Comparison of ENCODE assay signal across 16 cellular contexts in the genomic region with DNA sequence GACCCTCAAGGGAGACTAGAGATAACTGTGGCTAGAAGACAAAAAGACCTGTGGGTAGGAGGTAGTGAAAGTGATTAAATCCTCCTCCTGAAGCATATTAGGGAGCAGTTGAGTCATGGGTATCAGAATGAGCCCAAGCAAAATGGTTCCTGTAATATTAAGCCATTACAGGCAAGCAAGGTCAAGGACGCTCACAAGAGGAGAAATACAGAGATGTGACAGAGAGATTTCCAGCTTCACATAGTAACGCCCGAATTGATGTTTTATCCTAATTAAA.
A peak's percentile ranks its signal among the peaks of the same experiment; 100 is the strongest.
DNase-seq lines count a peak whose midpoint lies in the region; ATAC-seq and TF ChIP-seq lines count a peak whose summit lies in the region.
"Had no signal": no experiment of that assay in that cellular context is flagged by ENCODE, and none has a peak within 500 bp of the region (broad histone marks: within the 10 kb centered on the region; RNA-seq: fewer than 3 reads in every experiment).

No MANE protein-coding gene starts in this region.

- peaks cover 7% of the 10 kb centered on the region for H3K4me1 ChIP-seq in effector memory CD4-positive, alpha-beta T cell (ENCODE audit: control insufficient read depth, insufficient read depth, low read length, poor library complexity, severe bottlenecking)
- H3K4me1 ChIP-seq: A549, thyroid gland had no signal

- no peaks in the 10 kb centered on the region for H3K27me3 Mint-ChIP-seq in activated CD4-positive, alpha-beta T cell treated with anti-CD3 and anti-CD28 coated beads, Interleukin-2, amount 10 ng/mL, durations not matched to agents 24 days and 14 days

- ATAC-seq in GM21723 (IDR thresholded peaks at IDR 0.05; ENCODE audit: unreplicated experiment) (peak; percentile 24), HG03520 (IDR thresholded peaks at IDR 0.05; ENCODE audit: unreplicated experiment) (peak; percentile 24), SK-N-SH treated with all-trans-retinoic acid at 6 μM for 48 hours (no peak)
- ATAC-seq in stimulated activated effector memory CD8-positive, alpha-beta T cell treated with anti-CD3 and anti-CD28 coated beads, Interleukin-12 subunit alpha, Interleukin-12 subunit beta, amount 100 ng/mL, for 72 hours = peak; percentile 53
- ATAC-seq: A549; effector memory CD8-positive, alpha-beta T cell; foreskin keratinocyte had no signal

- H3K4me3 ChIP-seq in effector memory CD4-positive, alpha-beta T cell (ENCODE audit: insufficient read depth, low read depth, low read length, poor library complexity, severe bottlenecking) = no peak overlapping the region
- H3K4me3 ChIP-seq: A549, thyroid gland had no signal

- DNase-seq in activated CD4-positive, alpha-beta T cell treated with anti-CD3 and anti-CD28 coated beads, Interleukin-2, amount 10 ng/mL, durations not matched to agents 24 days and 14 days = no peak
- DNase-seq in activated CD4-positive, alpha-beta T cell treated with anti-CD3 and anti-CD28 coated beads, Interleukin-2, amount 50 U/mL, for 4 hours = no peak
- no peak for DNase-seq in stimulated activated effector memory CD8-positive, alpha-beta T cell treated with anti-CD3 and anti-CD28 coated beads, Interleukin-12 subunit alpha, Interleukin-12 subunit beta, amount 100 ng/mL, for 72 hours (ENCODE audit: low spot score in 2 of 2)
- no peak for DNase-seq in effector memory CD4-positive, alpha-beta T cell
- DNase-seq in NCI-H1436 treated with DMSO at 0.1 percent for 48 hours (lab: John Stamatoyannopoulos, UW) = no peak
- DNase-seq: effector memory CD8-positive, alpha-beta T cell; foreskin keratinocyte; H9; Kasumi-1; NCI-H187; SIG-M5; thyroid gland had no signal

- no peak overlapping the region for H3K27ac ChIP-seq in effector memory CD4-positive, alpha-beta T cell (ENCODE audit: insufficient read depth, low read length, poor library complexity, severe bottlenecking)
- H3K27ac ChIP-seq: A549, foreskin keratinocyte, thyroid gland had no signal

- intact Hi-C loops in activated CD4-positive, alpha-beta T cell treated with anti-CD3 and anti-CD28 coated beads, Interleukin-2, amount 10 ng/mL, durations not matched to agents 24 days and 14 days (cut with micrococcal nuclease) = loop anchor here (1.0 kb wide), 2 partner anchors 9 to 30 kb away; no protein-coding TSS in a partner anchor

- H3K4me1 Mint-ChIP-seq in activated CD4-positive, alpha-beta T cell treated with anti-CD3 and anti-CD28 coated beads, Interleukin-2, amount 10 ng/mL, durations not matched to agents 24 days and 14 days = peaks cover 39% of the 10 kb centered on the region
- peaks cover 21% of the 10 kb centered on the region for H3K4me1 Mint-ChIP-seq in stimulated activated effector memory CD8-positive, alpha-beta T cell treated with anti-CD3 and anti-CD28 coated beads, Interleukin-12 subunit alpha, Interleukin-12 subunit beta, amount 100 ng/mL, for 72 hours

- H3K27me3 ChIP-seq in effector memory CD4-positive, alpha-beta T cell (replicated peaks; ENCODE audit: control insufficient read depth, insufficient read depth, low read length, poor library complexity, severe bottlenecking) = no peaks in the 10 kb centered on the region
- H3K27me3 ChIP-seq: foreskin keratinocyte, thyroid gland had no signal

- peaks cover 2% of the 10 kb centered on the region for H3K36me3 Mint-ChIP-seq in activated CD4-positive, alpha-beta T cell treated with anti-CD3 and anti-CD28 coated beads, Interleukin-2, amount 10 ng/mL, durations not matched to agents 24 days and 14 days (ENCODE audit: low read depth)
- no peaks in the 10 kb centered on the region for H3K36me3 Mint-ChIP-seq in stimulated activated effector memory CD8-positive, alpha-beta T cell treated with anti-CD3 and anti-CD28 coated beads, Interleukin-12 subunit alpha, Interleukin-12 subunit beta, amount 100 ng/mL, for 72 hours

- H3K9me3 Mint-ChIP-seq in activated CD4-positive, alpha-beta T cell treated with anti-CD3 and anti-CD28 coated beads, Interleukin-2, amount 10 ng/mL, durations not matched to agents 24 days and 14 days = peaks cover 9% of the 10 kb centered on the region
- no peaks in the 10 kb centered on the region for H3K9me3 Mint-ChIP-seq in stimulated activated effector memory CD8-positive, alpha-beta T cell treated with anti-CD3 and anti-CD28 coated beads, Interleukin-12 subunit alpha, Interleukin-12 subunit beta, amount 100 ng/mL, for 72 hours
- H3K9me3 Mint-ChIP-seq: effector memory CD8-positive, alpha-beta T cell; H9 had no signal

- H3K4me3 Mint-ChIP-seq in activated CD4-positive, alpha-beta T cell treated with anti-CD3 and anti-CD28 coated beads, Interleukin-2, amount 10 ng/mL, durations not matched to agents 24 days and 14 days = no peak overlapping the region
- H3K4me3 Mint-ChIP-seq in stimulated activated effector memory CD8-positive, alpha-beta T cell treated with anti-CD3 and anti-CD28 coated beads, Interleukin-12 subunit alpha, Interleukin-12 subunit beta, amount 100 ng/mL, for 72 hours = peak overlapping the region; percentile 1
- H3K4me3 Mint-ChIP-seq: effector memory CD8-positive, alpha-beta T cell; H9 had no signal

- H3K27ac Mint-ChIP-seq in activated CD4-positive, alpha-beta T cell treated with anti-CD3 and anti-CD28 coated beads, Interleukin-2, amount 10 ng/mL, durations not matched to agents 24 days and 14 days = peak overlapping the region; percentile 76
- no peak overlapping the region for H3K27ac Mint-ChIP-seq in stimulated activated effector memory CD8-positive, alpha-beta T cell treated with anti-CD3 and anti-CD28 coated beads, Interleukin-12 subunit alpha, Interleukin-12 subunit beta, amount 100 ng/mL, for 72 hours
- H3K27ac Mint-ChIP-seq: effector memory CD8-positive, alpha-beta T cell had no signal

- H3K36me3 ChIP-seq in effector memory CD4-positive, alpha-beta T cell (ENCODE audit: control insufficient read depth, insufficient read depth, low read length) = no peaks in the 10 kb centered on the region
- H3K36me3 ChIP-seq: thyroid gland had no signal

- no peaks in the 10 kb centered on the region for H3K9me3 ChIP-seq in effector memory CD4-positive, alpha-beta T cell (ENCODE audit: control insufficient read depth, low read length)
- H3K9me3 ChIP-seq: A549, thyroid gland had no signal

TF ChIP-seq in SK-N-SH treated with all-trans-retinoic acid at 6 μM for 48 hours, 23 proteins besides CTCF, POLR2A, EP300 and RAD21 (continues in another document):
- no peak for TF ChIP-seq RARB (CRISPR knock-in tag; IDR thresholded peaks at IDR 0.05)
- no peak for TF ChIP-seq ISL1 (CRISPR knock-in tag; IDR thresholded peaks at IDR 0.05)
- no peak for TF ChIP-seq BACH2 (CRISPR knock-in tag; IDR thresholded peaks at IDR 0.05; ENCODE audit: borderline replicate concordance)
- no peak for TF ChIP-seq ZNF565 (CRISPR knock-in tag; conservative IDR thresholded peaks at IDR 0.05; ENCODE audit: low read depth)
- no peak for TF ChIP-seq ZNF8 (CRISPR knock-in tag; IDR thresholded peaks at IDR 0.05)
- no peak for TF ChIP-seq TOX (CRISPR knock-in tag; IDR thresholded peaks at IDR 0.05; ENCODE audit: borderline replicate concordance)
- TF ChIP-seq, protein P1, sequence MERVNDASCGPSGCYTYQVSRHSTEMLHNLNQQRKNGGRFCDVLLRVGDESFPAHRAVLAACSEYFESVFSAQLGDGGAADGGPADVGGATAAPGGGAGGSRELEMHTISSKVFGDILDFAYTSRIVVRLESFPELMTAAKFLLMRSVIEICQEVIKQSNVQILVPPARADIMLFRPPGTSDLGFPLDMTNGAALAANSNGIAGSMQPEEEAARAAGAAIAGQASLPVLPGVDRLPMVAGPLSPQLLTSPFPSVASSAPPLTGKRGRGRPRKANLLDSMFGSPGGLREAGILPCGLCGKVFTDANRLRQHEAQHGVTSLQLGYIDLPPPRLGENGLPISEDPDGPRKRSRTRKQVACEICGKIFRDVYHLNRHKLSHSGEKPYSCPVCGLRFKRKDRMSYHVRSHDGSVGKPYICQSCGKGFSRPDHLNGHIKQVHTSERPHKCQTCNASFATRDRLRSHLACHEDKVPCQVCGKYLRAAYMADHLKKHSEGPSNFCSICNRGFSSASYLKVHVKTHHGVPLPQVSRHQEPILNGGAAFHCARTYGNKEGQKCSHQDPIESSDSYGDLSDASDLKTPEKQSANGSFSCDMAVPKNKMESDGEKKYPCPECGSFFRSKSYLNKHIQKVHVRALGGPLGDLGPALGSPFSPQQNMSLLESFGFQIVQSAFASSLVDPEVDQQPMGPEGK (CRISPR knock-in tag; IDR thresholded peaks at IDR 0.05; ENCODE audit: borderline replicate concordance) = no peak
- no peak for TF ChIP-seq SNAI2 (CRISPR knock-in tag; IDR thresholded peaks at IDR 0.05)
- no peak for TF ChIP-seq CSDC2 (CRISPR knock-in tag; IDR thresholded peaks at IDR 0.05)
- no peak for TF ChIP-seq ARNTL (CRISPR knock-in tag; IDR thresholded peaks at IDR 0.05; ENCODE audit: borderline replicate concordance, low read depth)
- TF ChIP-seq, protein P2, sequence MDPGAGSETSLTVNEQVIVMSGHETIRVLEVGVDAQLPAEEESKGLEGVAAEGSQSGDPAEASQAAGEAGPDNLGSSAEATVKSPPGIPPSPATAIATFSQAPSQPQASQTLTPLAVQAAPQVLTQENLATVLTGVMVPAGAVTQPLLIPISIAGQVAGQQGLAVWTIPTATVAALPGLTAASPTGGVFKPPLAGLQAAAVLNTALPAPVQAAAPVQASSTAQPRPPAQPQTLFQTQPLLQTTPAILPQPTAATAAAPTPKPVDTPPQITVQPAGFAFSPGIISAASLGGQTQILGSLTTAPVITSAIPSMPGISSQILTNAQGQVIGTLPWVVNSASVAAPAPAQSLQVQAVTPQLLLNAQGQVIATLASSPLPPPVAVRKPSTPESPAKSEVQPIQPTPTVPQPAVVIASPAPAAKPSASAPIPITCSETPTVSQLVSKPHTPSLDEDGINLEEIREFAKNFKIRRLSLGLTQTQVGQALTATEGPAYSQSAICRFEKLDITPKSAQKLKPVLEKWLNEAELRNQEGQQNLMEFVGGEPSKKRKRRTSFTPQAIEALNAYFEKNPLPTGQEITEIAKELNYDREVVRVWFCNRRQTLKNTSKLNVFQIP (CRISPR knock-in tag; IDR thresholded peaks at IDR 0.05; ENCODE audit: borderline replicate concordance, low read depth) = no peak
- TF ChIP-seq, protein P3, sequence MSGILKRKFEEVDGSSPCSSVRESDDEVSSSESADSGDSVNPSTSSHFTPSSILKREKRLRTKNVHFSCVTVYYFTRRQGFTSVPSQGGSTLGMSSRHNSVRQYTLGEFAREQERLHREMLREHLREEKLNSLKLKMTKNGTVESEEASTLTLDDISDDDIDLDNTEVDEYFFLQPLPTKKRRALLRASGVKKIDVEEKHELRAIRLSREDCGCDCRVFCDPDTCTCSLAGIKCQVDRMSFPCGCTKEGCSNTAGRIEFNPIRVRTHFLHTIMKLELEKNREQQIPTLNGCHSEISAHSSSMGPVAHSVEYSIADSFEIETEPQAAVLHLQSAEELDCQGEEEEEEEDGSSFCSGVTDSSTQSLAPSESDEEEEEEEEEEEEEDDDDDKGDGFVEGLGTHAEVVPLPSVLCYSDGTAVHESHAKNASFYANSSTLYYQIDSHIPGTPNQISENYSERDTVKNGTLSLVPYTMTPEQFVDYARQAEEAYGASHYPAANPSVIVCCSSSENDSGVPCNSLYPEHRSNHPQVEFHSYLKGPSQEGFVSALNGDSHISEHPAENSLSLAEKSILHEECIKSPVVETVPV (CRISPR knock-in tag; IDR thresholded peaks at IDR 0.05) = no peak
- TF ChIP-seq PPARA (CRISPR knock-in tag; IDR thresholded peaks at IDR 0.05; ENCODE audit: borderline replicate concordance) = no peak
